Comparison of ENCODE assay signal across 9 cellular contexts in the genomic region with DNA sequence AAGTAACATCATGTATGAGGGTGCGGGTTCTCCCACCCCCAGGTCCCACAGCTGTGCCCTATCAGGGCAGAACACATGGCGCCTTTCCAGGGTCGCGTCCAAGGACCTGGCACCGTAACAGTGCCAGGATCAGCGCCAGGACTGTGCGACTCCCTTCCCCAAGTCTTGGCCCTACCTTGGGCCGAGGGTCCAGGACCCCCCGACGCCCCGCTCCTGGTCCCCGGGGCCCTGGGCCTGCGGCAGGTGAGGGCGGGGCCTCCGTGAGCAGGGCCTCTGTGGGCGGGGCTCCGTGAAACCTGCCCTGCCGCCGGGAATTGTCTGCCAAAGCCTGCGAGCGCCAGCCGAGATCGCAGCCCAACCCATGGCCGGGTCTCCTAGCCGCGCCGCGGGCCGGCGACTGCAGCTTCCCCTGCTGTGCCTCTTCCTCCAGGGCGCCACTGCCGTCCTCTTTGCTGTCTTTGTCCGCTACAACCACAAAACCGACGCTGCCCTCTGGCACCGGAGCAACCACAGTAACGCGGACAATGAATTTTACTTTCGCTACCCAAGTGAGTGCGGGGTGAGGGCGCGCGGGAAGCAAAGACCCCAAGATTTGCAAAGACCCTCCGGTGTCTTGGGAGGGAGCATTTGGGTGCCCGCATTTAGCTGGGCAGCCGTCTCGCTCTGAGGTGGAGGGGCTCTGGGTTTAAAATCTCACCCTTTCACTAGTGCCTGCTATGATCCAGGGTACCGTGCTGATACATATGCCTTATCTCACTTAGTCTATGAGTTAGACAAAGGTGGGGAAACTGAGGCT. TPM values are rescaled to one million over a fixed set of nuclear protein-coding genes. Genes with fewer than 3 reads are reported as not detected.
DNase-seq lines count a peak whose midpoint lies in the region; ATAC-seq, FAIRE-seq and TF ChIP-seq lines count a peak whose summit lies in the region.
"Had no signal": no experiment of that assay in that cellular context is flagged by ENCODE, and none has a peak within 500 bp of the region (broad histone marks: within the 10 kb centered on the region; RNA-seq: fewer than 3 reads in every experiment).

Gene RHBG (plus strand): TSS at position 323 of the 796 bp plus-strand sequence. CDS start 39 bp downstream, at position 362.

- no peak within 1 kb of the TSS for H3K27ac ChIP-seq in HL-60 (replicated peaks)
- H3K27ac ChIP-seq in pancreas, result no peak within 1 kb of the TSS

- H3K27me3 Mint-ChIP-seq in activated CD8-positive, alpha-beta T cell treated with anti-CD3 and anti-CD28 coated beads for 36 hours, result peaks cover 48% of the 10 kb centered on the region

- peak within 1 kb of the TSS; percentile 30 for H3K4me3 ChIP-seq in AG09309 (ENCODE audit: control insufficient read depth, low read depth, low read length)
- H3K4me3 ChIP-seq in HL-60 (replicated peaks; ENCODE audit: insufficient read depth, low read length), result no peak within 1 kb of the TSS; the same call in 1 of the 2 replicates
- H3K4me3 ChIP-seq in foreskin fibroblast (ENCODE audit: low read depth in 1 of 2, low read length in 2 of 2), result peak within 1 kb of the TSS; percentile 30 to 45
- H3K4me3 ChIP-seq in pancreas, result peak within 1 kb of the TSS; percentile 28 to 53 (median 44)

- DNase-seq in AG09309 (ENCODE audit: low read depth), result no peak
- peak; percentile 38 to 45 for DNase-seq in HL-60 (ENCODE audit: low read depth in 1 of 2, low spot score in 1 of 2)
- peak; percentile 19 for DNase-seq in activated CD8-positive, alpha-beta T cell treated with anti-CD3 and anti-CD28 coated beads for 36 hours
- peak in 1 of 2 donors; percentile 46 for DNase-seq in foreskin fibroblast
- DNase-seq in pancreas, result peak; percentile 80 to 94 (median 86)
- no peak for DNase-seq in mesenteric fat pad (ENCODE audit: low spot score)

- POLR2A ChIA-PET in activated CD8-positive, alpha-beta T cell treated with anti-CD3 and anti-CD28 coated beads for 36 hours (lab: Charles Lee), result interaction anchor here (0.5 kb wide), 1 partner anchor 56 kb away, joined by 4 read pairs; no protein-coding TSS in a partner anchor

- no peaks in the 10 kb centered on the region for H3K9me3 ChIP-seq in pancreas

- no peaks in the 10 kb centered on the region for H3K36me3 Mint-ChIP-seq in activated CD8-positive, alpha-beta T cell treated with anti-CD3 and anti-CD28 coated beads for 36 hours (ENCODE audit: low read depth)

- intact Hi-C loops in activated CD8-positive, alpha-beta T cell treated with anti-CD3 and anti-CD28 coated beads for 36 hours (cut with micrococcal nuclease), result no loop called here
- intact Hi-C loops in pancreas (cut with DNase I), result no loop called here

- TF ChIP-seq CTCF in AG09309 (IDR thresholded peaks at IDR 0.05; ENCODE audit: control insufficient read depth, insufficient read depth, low read depth, low read length, missing control alignments) (no peak), HL-60 (IDR thresholded peaks at IDR 0.05; ENCODE audit: insufficient read depth, low read length) (no peak), foreskin fibroblast (IDR thresholded peaks at IDR 0.05; ENCODE audit: low read depth, low read length) (no peak), pancreas (IDR thresholded peaks at IDR 0.05) (no peak)
- no peak for TF ChIP-seq CTCF in activated CD8-positive, alpha-beta T cell treated with anti-CD3 and anti-CD28 coated beads for 36 hours (IDR thresholded peaks at IDR 0.05)

- peak; percentile 45 for ATAC-seq in activated CD8-positive, alpha-beta T cell treated with anti-CD3 and anti-CD28 coated beads for 36 hours
- ATAC-seq in pancreas (peak; percentile 93 to 97 (median 96)), HG02852 (IDR thresholded peaks at IDR 0.05; ENCODE audit: unreplicated experiment) (no peak), GM21576 (IDR thresholded peaks at IDR 0.05; ENCODE audit: unreplicated experiment) (no peak)

- H3K27me3 ChIP-seq in HL-60 (ENCODE audit: insufficient read depth, poor library complexity, severe bottlenecking) (no peaks in the 10 kb centered on the region), pancreas (no peaks in the 10 kb centered on the region)

- H3K9me3 Mint-ChIP-seq in activated CD8-positive, alpha-beta T cell treated with anti-CD3 and anti-CD28 coated beads for 36 hours, result no peaks in the 10 kb centered on the region

- H3K4me1 Mint-ChIP-seq in activated CD8-positive, alpha-beta T cell treated with anti-CD3 and anti-CD28 coated beads for 36 hours (ENCODE audit: low read depth), result peaks cover 2% of the 10 kb centered on the region

- no peak for FAIRE-seq in pancreas (lab: Jason Lieb, UNC)
- FAIRE-seq: colon had no signal

- H3K4me3 Mint-ChIP-seq in activated CD8-positive, alpha-beta T cell treated with anti-CD3 and anti-CD28 coated beads for 36 hours, result peak within 1 kb of the TSS; percentile 7

- H3K27ac Mint-ChIP-seq in activated CD8-positive, alpha-beta T cell treated with anti-CD3 and anti-CD28 coated beads for 36 hours, result no peak within 1 kb of the TSS

- H3K4me1 ChIP-seq in pancreas, result peaks cover 7 to 9% (median 8%) of the 10 kb centered on the region in 3 donors

- H3K36me3 ChIP-seq in pancreas, result no peaks in the 10 kb centered on the region

- WGBS in pancreas, 2 donors, result 3 to 4% methylated on average over 36 to 48 of the region's 48 CpGs

- CTCF ChIA-PET in activated CD8-positive, alpha-beta T cell treated with anti-CD3 and anti-CD28 coated beads for 36 hours (lab: Charles Lee), result interaction anchor here (0.7 to 6.1 kb wide), 3 partner anchors 16 to 77 kb away, joined by 5 to 73 read pairs (median 26); no protein-coding TSS in a partner anchor

RNA-seq across cellular contexts. Expression of gene RHBG, which starts in this region (rescaled TPM):
- not detected for total RNA-seq in activated CD8-positive, alpha-beta T cell treated with anti-CD3 and anti-CD28 coated beads for 36 hours
- total RNA-seq in pancreas (under 1 TPM; 0.16 to 1.00 (median 0.40) TPM), mesenteric fat pad (not detected)
- polyA plus RNA-seq in pancreas, result 1 to 10 TPM; 1.3 to 3.5 TPM

Comparison
In these comparisons a context has a peak if more than half of its experiments do, and no peak if none do; other contexts are left out.
1. Peak in DNase-seq and ATAC-seq in activated CD8-positive, alpha-beta T cell treated with anti-CD3 and anti-CD28 coated beads for 36 hours; RNA of the gene not detected or under 1 TPM.
2. DNase-seq: peak in HL-60 (2 of 2) and pancreas (6 of 6); none in AG09309 (single experiment) and mesenteric fat pad (single experiment).
3. ATAC-seq: peak in pancreas (4 of 4); none in HG02852 (single experiment) and GM21576 (single experiment).